Comparison of ENCODE assay signal across 2 cellular contexts in genomic region chr18:63368611-63369010, GRCh38.
TF ChIP-seq lines count a peak whose summit lies in the region.

No MANE protein-coding gene starts in this region.

TF ChIP-seq in HepG2, 621 proteins besides CTCF, POLR2A, EP300 and RAD21:
- TF ChIP-seq ZFP91 (CRISPR knock-in tag; IDR thresholded peaks at IDR 0.05; ENCODE audit: borderline replicate concordance) (no peak), IKZF1 (IDR thresholded peaks at IDR 0.05) (no peak), ISX (CRISPR knock-in tag; conservative IDR thresholded peaks at IDR 0.05) (no peak), ZMYM2 (CRISPR knock-in tag; IDR thresholded peaks at IDR 0.05) (no peak), ZMAT5 (CRISPR knock-in tag; IDR thresholded peaks at IDR 0.05; ENCODE audit: borderline replicate concordance, low read depth) (no peak), SUZ12 (IDR thresholded peaks at IDR 0.05; ENCODE audit: low read depth, low read length) (no peak), FUBP1 (CRISPR knock-in tag; IDR thresholded peaks at IDR 0.05; ENCODE audit: borderline replicate concordance) (no peak), ZNF335 (CRISPR knock-in tag; IDR thresholded peaks at IDR 0.05) (no peak)

TF ChIP-seq in liver, 16 proteins besides CTCF, POLR2A, EP300 and RAD21:
- no peak for TF ChIP-seq FOXA2 (IDR thresholded peaks at IDR 0.05)
- TF ChIP-seq HNF4A (conservative IDR thresholded peaks at IDR 0.05) = no peak
- TF ChIP-seq, protein P1, sequence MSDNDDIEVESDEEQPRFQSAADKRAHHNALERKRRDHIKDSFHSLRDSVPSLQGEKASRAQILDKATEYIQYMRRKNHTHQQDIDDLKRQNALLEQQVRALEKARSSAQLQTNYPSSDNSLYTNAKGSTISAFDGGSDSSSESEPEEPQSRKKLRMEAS (IDR thresholded peaks at IDR 0.05) = no peak
- TF ChIP-seq REST (IDR thresholded peaks at IDR 0.05) = no peak
- TF ChIP-seq NR2F2 (IDR thresholded peaks at IDR 0.05) = no peak
